ENCODE assay signal across 1 cellular context in genomic region chr11:64240467-64241174, GRCh38.
TF ChIP-seq lines count a peak whose summit lies in the region.

FKBP2 (plus strand) TSS chr11:64241095; CDS start chr11:64242388, 1,293 bp downstream.

TF ChIP-seq in GM12878, 131 proteins besides CTCF, POLR2A, EP300 and RAD21 (continued from another document):
- TF ChIP-seq MLLT1 (IDR thresholded peaks at IDR 0.05): 0 out of 2 replicates have a peak, but pooled peaks have one; percentile 76
